1 cellular context compared by ENCODE assay signal in the genomic region with DNA sequence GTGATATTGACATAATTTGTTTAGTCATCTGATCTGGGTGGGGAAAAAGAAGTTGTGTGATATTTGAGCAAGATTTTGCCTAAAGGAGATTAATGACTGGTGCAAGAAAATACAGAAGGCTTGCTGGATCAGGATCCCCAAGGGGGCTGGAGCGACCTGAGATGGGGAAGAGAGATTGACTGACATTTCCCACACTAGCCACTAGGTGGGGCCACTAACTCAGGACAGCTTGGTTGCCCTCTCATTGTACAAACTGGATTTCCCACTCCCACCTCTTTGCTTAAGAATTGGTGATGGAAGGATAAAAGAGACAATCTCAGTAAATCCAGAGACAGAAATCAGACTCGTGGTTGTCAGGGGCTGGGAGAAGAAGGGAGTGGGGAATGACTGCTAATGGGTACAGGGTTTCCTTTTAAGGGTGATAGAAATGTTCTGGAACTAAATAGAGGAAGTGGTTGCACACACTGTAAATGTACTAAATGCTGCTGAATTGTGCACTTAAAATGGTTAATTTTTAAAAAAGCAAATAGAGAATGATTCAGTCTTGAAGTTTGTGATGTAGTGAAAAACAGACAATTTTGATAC.
A peak's percentile ranks its signal among the peaks of the same experiment; 100 is the strongest.
TF ChIP-seq lines count a peak whose summit lies in the region.

No MANE protein-coding gene starts in this region.

TF ChIP-seq in HepG2, 621 proteins besides CTCF, POLR2A, EP300 and RAD21:
- TF ChIP-seq, protein P1, sequence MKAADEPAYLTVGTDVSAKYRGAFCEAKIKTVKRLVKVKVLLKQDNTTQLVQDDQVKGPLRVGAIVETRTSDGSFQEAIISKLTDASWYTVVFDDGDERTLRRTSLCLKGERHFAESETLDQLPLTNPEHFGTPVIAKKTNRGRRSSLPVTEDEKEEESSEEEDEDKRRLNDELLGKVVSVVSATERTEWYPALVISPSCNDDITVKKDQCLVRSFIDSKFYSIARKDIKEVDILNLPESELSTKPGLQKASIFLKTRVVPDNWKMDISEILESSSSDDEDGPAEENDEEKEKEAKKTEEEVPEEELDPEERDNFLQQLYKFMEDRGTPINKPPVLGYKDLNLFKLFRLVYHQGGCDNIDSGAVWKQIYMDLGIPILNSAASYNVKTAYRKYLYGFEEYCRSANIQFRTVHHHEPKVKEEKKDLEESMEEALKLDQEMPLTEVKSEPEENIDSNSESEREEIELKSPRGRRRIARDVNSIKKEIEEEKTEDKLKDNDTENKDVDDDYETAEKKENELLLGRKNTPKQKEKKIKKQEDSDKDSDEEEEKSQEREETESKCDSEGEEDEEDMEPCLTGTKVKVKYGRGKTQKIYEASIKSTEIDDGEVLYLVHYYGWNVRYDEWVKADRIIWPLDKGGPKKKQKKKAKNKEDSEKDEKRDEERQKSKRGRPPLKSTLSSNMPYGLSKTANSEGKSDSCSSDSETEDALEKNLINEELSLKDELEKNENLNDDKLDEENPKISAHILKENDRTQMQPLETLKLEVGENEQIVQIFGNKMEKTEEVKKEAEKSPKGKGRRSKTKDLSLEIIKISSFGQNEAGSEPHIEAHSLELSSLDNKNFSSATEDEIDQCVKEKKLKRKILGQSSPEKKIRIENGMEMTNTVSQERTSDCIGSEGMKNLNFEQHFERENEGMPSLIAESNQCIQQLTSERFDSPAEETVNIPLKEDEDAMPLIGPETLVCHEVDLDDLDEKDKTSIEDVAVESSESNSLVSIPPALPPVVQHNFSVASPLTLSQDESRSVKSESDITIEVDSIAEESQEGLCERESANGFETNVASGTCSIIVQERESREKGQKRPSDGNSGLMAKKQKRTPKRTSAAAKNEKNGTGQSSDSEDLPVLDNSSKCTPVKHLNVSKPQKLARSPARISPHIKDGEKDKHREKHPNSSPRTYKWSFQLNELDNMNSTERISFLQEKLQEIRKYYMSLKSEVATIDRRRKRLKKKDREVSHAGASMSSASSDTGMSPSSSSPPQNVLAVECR (CRISPR knock-in tag; IDR thresholded peaks at IDR 0.05; ENCODE audit: borderline replicate concordance): no peak
- TF ChIP-seq ZNF234 (CRISPR knock-in tag; conservative IDR thresholded peaks at IDR 0.05) (no peak), MEF2D (CRISPR knock-in tag; IDR thresholded peaks at IDR 0.05) (no peak), GPN1 (CRISPR knock-in tag; IDR thresholded peaks at IDR 0.05; ENCODE audit: borderline replicate concordance) (no peak), TP53 (CRISPR knock-in tag; conservative IDR thresholded peaks at IDR 0.05) (no peak), ZNF331 (CRISPR knock-in tag; IDR thresholded peaks at IDR 0.05) (no peak), ZMYM2 (CRISPR knock-in tag; IDR thresholded peaks at IDR 0.05) (peak; percentile 25; the same call in 1 of the 2 replicates), NFAT5 (CRISPR knock-in tag; IDR thresholded peaks at IDR 0.05) (no peak), NCOA5 (CRISPR knock-in tag; IDR thresholded peaks at IDR 0.05) (no peak), ZNF318 (CRISPR knock-in tag; IDR thresholded peaks at IDR 0.05) (no peak), HCFC1 (IDR thresholded peaks at IDR 0.05; ENCODE audit: low read depth, low read length) (no peak), TARDBP (CRISPR knock-in tag; IDR thresholded peaks at IDR 0.05) (no peak), STAG1 (CRISPR knock-in tag; IDR thresholded peaks at IDR 0.05) (0 out of 2 replicates have a peak, but pooled peaks have one; percentile 10), BRF2 (CRISPR knock-in tag; IDR thresholded peaks at IDR 0.05) (no peak)
- TF ChIP-seq, protein P2, sequence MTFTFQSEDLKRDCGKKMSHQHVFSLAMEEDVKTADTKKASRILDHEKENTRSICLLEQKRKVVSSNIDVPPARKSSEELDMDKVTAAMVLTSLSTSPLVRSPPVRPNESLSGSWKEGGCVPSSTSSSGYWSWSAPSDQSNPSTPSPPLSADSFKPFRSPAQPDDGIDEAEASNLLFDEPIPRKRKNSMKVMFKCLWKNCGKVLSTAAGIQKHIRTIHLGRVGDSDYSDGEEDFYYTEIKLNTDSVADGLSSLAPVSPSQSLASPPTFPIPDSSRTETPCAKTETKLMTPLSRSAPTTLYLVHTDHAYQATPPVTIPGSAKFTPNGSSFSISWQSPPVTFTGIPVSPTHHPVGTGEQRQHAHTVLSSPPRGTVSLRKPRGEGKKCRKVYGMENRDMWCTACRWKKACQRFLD (CRISPR knock-in tag; IDR thresholded peaks at IDR 0.05; ENCODE audit: borderline replicate concordance): no peak
- TF ChIP-seq, protein P3, sequence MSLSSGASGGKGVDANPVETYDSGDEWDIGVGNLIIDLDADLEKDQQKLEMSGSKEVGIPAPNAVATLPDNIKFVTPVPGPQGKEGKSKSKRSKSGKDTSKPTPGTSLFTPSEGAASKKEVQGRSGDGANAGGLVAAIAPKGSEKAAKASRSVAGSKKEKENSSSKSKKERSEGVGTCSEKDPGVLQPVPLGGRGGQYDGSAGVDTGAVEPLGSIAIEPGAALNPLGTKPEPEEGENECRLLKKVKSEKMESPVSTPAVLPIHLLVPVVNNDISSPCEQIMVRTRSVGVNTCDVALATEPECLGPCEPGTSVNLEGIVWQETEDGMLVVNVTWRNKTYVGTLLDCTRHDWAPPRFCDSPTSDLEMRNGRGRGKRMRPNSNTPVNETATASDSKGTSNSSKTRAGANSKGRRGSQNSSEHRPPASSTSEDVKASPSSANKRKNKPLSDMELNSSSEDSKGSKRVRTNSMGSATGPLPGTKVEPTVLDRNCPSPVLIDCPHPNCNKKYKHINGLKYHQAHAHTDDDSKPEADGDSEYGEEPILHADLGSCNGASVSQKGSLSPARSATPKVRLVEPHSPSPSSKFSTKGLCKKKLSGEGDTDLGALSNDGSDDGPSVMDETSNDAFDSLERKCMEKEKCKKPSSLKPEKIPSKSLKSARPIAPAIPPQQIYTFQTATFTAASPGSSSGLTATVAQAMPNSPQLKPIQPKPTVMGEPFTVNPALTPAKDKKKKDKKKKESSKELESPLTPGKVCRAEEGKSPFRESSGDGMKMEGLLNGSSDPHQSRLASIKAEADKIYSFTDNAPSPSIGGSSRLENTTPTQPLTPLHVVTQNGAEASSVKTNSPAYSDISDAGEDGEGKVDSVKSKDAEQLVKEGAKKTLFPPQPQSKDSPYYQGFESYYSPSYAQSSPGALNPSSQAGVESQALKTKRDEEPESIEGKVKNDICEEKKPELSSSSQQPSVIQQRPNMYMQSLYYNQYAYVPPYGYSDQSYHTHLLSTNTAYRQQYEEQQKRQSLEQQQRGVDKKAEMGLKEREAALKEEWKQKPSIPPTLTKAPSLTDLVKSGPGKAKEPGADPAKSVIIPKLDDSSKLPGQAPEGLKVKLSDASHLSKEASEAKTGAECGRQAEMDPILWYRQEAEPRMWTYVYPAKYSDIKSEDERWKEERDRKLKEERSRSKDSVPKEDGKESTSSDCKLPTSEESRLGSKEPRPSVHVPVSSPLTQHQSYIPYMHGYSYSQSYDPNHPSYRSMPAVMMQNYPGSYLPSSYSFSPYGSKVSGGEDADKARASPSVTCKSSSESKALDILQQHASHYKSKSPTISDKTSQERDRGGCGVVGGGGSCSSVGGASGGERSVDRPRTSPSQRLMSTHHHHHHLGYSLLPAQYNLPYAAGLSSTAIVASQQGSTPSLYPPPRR (CRISPR knock-in tag; IDR thresholded peaks at IDR 0.05; ENCODE audit: borderline replicate concordance): no peak
- TF ChIP-seq, protein P4, sequence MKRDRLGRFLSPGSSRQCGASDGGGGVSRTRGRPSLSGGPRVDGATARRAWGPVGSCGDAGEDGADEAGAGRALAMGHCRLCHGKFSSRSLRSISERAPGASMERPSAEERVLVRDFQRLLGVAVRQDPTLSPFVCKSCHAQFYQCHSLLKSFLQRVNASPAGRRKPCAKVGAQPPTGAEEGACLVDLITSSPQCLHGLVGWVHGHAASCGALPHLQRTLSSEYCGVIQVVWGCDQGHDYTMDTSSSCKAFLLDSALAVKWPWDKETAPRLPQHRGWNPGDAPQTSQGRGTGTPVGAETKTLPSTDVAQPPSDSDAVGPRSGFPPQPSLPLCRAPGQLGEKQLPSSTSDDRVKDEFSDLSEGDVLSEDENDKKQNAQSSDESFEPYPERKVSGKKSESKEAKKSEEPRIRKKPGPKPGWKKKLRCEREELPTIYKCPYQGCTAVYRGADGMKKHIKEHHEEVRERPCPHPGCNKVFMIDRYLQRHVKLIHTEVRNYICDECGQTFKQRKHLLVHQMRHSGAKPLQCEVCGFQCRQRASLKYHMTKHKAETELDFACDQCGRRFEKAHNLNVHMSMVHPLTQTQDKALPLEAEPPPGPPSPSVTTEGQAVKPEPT (CRISPR knock-in tag; IDR thresholded peaks at IDR 0.05; ENCODE audit: low read depth): no peak
